1 cellular context compared by ENCODE assay signal in the genomic region with DNA sequence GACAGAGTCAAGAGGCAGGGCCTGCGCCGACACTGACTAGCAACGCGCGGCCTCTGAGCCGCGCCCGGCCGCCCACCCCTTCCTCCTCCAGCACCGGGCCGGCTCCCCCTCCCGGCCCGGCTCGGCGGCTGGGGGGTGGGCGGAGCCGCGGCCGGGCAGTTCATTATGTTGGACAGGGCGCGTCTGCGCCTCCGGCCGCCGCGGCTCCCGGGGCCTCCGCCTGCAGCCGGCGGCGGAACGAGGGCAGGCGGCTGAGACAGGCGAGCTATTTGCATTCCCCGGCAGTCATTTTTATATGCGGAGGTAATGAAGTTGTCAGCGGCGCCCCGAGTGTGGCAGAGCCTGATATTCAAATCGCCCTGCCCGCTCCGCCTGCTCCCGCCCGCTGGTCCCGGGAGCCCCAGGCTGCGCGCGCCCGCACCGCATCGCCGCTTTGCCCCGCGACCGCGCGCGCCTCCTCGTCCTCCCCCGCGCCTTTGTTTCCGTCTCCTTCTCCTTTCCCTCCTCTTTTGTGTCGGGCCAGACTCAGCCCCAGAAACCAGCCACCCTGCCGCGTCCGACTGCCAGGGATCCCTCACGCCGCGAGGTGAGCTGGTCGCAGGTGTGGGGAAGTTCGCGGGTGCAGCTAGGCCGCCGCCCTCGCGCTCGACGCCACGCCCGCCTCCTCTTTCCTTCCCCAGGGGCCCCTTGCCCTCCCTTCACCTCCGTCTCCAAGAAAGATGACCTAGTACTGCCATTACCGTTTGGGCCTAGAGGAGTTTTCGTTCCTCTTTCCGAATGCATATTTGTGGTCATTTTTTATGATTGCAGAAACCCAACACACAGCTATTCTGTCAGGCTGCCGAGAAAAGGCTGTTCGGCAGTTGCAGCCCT.
A peak's percentile ranks its signal among the peaks of the same experiment; 100 is the strongest.
TF ChIP-seq lines count a peak whose summit lies in the region.

No MANE protein-coding gene starts in this region.

TF ChIP-seq in K562, 482 proteins besides CTCF, POLR2A, EP300 and RAD21 (continued from another document):
- TF ChIP-seq MBD1 (CRISPR knock-in tag; IDR thresholded peaks at IDR 0.05) (no peak), L3MBTL2 (IDR thresholded peaks at IDR 0.05) (peak; percentile 96), FOXM1 (IDR thresholded peaks at IDR 0.05; ENCODE audit: low read depth) (no peak), FOXM1 (CRISPR knock-in tag; IDR thresholded peaks at IDR 0.05; ENCODE audit: low read depth) (no peak), ZNF354B (CRISPR knock-in tag; IDR thresholded peaks at IDR 0.05) (no peak), ZC3H11A (IDR thresholded peaks at IDR 0.05; ENCODE audit: low read depth, low read length) (no peak), U2AF2 (optimal IDR thresholded peaks at IDR 0.05; ENCODE audit: low read depth, low read length) (no peak), ZNF77 (CRISPR knock-in tag; IDR thresholded peaks at IDR 0.05) (no peak), ZNF41 (CRISPR knock-in tag; conservative IDR thresholded peaks at IDR 0.05) (no peak), ZBTB7A (IDR thresholded peaks at IDR 0.05; ENCODE audit: borderline replicate concordance, control insufficient read depth, low read depth, low read length) (peak; percentile 72; the same call in 1 of the 2 replicates), ZNF316 (IDR thresholded peaks at IDR 0.05) (no peak), MECOM (CRISPR knock-in tag; IDR thresholded peaks at IDR 0.05) (0 out of 2 replicates have a peak, but pooled peaks have one; percentile 59), FOXP1 (CRISPR knock-in tag; IDR thresholded peaks at IDR 0.05) (peak; percentile 93), AFF1 (IDR thresholded peaks at IDR 0.05; ENCODE audit: low read depth in 1 of 2, partially characterized antibody in 2 of 2) (peak in 1 of 2 experiments; percentile 34), SNIP1 (IDR thresholded peaks at IDR 0.05; ENCODE audit: low read depth) (no peak), CCNT2 (IDR thresholded peaks at IDR 0.05; ENCODE audit: borderline replicate concordance, extremely low read depth, insufficient read length, low read depth, low read length) (peak; percentile 55), SIN3A (IDR thresholded peaks at IDR 0.05; ENCODE audit: borderline replicate concordance in 2 of 2, control insufficient read depth in 1 of 2, low read depth in 2 of 2, low read length in 2 of 2) (no peak), DPF2 (IDR thresholded peaks at IDR 0.05) (peak; percentile 40; the same call in 1 of the 2 replicates), RFX1 (IDR thresholded peaks at IDR 0.05) (no peak), MBD2 (IDR thresholded peaks at IDR 0.05; ENCODE audit: borderline replicate concordance, low read depth) (0 out of 2 replicates have a peak, but pooled peaks have one; percentile 12), CBX3 (IDR thresholded peaks at IDR 0.05; ENCODE audit: borderline replicate concordance in 1 of 2, low read length in 2 of 2) (no peak), HDAC2 (IDR thresholded peaks at IDR 0.05) (0 out of 2 replicates have a peak, but pooled peaks have one; percentile 36), NFRKB (IDR thresholded peaks at IDR 0.05; ENCODE audit: low read depth) (peak; percentile 39; the same call in 1 of the 2 replicates), ARID2 (IDR thresholded peaks at IDR 0.05) (no peak), JUND (IDR thresholded peaks at IDR 0.05; ENCODE audit: borderline replicate concordance, low read depth, low read length) (no peak), JUND (tag; IDR thresholded peaks at IDR 0.05; ENCODE audit: borderline replicate concordance, low read depth, low read length) (no peak), SMAD2 (IDR thresholded peaks at IDR 0.05; ENCODE audit: low read depth, low read length) (no peak), BRF1 (IDR thresholded peaks at IDR 0.05; ENCODE audit: borderline replicate concordance, extremely low read depth, insufficient read length) (no peak)
- TF ChIP-seq, protein P1, sequence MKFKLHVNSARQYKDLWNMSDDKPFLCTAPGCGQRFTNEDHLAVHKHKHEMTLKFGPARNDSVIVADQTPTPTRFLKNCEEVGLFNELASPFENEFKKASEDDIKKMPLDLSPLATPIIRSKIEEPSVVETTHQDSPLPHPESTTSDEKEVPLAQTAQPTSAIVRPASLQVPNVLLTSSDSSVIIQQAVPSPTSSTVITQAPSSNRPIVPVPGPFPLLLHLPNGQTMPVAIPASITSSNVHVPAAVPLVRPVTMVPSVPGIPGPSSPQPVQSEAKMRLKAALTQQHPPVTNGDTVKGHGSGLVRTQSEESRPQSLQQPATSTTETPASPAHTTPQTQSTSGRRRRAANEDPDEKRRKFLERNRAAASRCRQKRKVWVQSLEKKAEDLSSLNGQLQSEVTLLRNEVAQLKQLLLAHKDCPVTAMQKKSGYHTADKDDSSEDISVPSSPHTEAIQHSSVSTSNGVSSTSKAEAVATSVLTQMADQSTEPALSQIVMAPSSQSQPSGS (CRISPR knock-in tag; IDR thresholded peaks at IDR 0.05) = no peak
